Comparison of ENCODE assay signal across 9 cellular contexts in genomic region chr17:78140169-78141051, GRCh38. TPM values are rescaled to one million over a fixed set of nuclear protein-coding genes. Genes with fewer than 3 reads are reported as not detected.
DNase-seq lines count a peak whose midpoint lies in the region; ATAC-seq, FAIRE-seq and TF ChIP-seq lines count a peak whose summit lies in the region.
"Had no signal": no experiment of that assay in that cellular context is flagged by ENCODE, and none has a peak within 500 bp of the region (broad histone marks: within the 10 kb centered on the region; RNA-seq: fewer than 3 reads in every experiment).

No MANE protein-coding gene starts in this region.

- no peaks in the 10 kb centered on the region for H3K9me3 ChIP-seq in DND-41 (ENCODE audit: insufficient read depth, low read length, severe bottlenecking)
- H3K9me3 ChIP-seq in HUES48 (ENCODE audit: control insufficient read depth, insufficient read depth, low read length) = no peaks in the 10 kb centered on the region
- H3K9me3 ChIP-seq in pancreas = no peaks in the 10 kb centered on the region
- no peaks in the 10 kb centered on the region for H3K9me3 ChIP-seq in upper lobe of left lung

- H3K4me2 ChIP-seq in DND-41 (ENCODE audit: insufficient read depth, low read length) = no peak overlapping the region

- no peak overlapping the region for H2AFZ ChIP-seq in DND-41 (ENCODE audit: low read depth, low read length)

- H3K79me2 ChIP-seq in DND-41 (ENCODE audit: insufficient read depth, low read length) = no peaks in the 10 kb centered on the region

- FAIRE-seq in pancreas (lab: Jason Lieb, UNC) = no peak
- FAIRE-seq: colon had no signal

- peak in 1 of 4 donors; percentile 24 for TF ChIP-seq EP300 in upper lobe of left lung (IDR thresholded peaks at IDR 0.05)

- H3K4me3 ChIP-seq in DND-41 (ENCODE audit: low read depth in 1 of 2, low read length in 2 of 2) = no peak overlapping the region
- H3K4me3 ChIP-seq in HUES48 (ENCODE audit: low read depth, low read length) = peak overlapping the region; percentile 37
- no peak overlapping the region for H3K4me3 ChIP-seq in fibroblast of mammary gland (ENCODE audit: control insufficient read depth, low read depth, low read length)
- no peak overlapping the region for H3K4me3 ChIP-seq in pancreas
- H3K4me3 ChIP-seq in upper lobe of left lung = peak overlapping the region in 3 of 4 donors; percentile 23 to 32 (median 27)

- no peak overlapping the region for H3K9ac ChIP-seq in DND-41 (ENCODE audit: low read depth, low read length)
- no peak overlapping the region for H3K9ac ChIP-seq in HUES48 (ENCODE audit: low read depth, low read length)

- H3K27me3 ChIP-seq in DND-41 (ENCODE audit: insufficient read depth, low read length, poor library complexity) (no peaks in the 10 kb centered on the region), HUES48 (ENCODE audit: control insufficient read depth, insufficient read depth, low read length) (no peaks in the 10 kb centered on the region), pancreas (no peaks in the 10 kb centered on the region), upper lobe of left lung (no peaks in the 10 kb centered on the region)

- ATAC-seq in DND-41 (ENCODE audit: insufficient read depth, low read depth) (peak; percentile 71), GM21528 (IDR thresholded peaks at IDR 0.05; ENCODE audit: low FRiP score, unreplicated experiment) (peak; percentile 77), pancreas (peak; percentile 56 to 77 (median 72)), upper lobe of left lung (ENCODE audit: low FRiP score in 2 of 2) (peak; percentile 89 to 94)

- H3K4me1 ChIP-seq in DND-41 (ENCODE audit: insufficient read depth, low read length) (no peaks in the 10 kb centered on the region), HUES48 (ENCODE audit: control insufficient read depth, insufficient read depth, low read length) (no peaks in the 10 kb centered on the region), pancreas (peaks cover 19 to 40% (median 21%) of the 10 kb centered on the region in 3 donors), upper lobe of left lung (peaks cover 39 to 68% (median 52%) of the 10 kb centered on the region in 4 donors)

- TF ChIP-seq POLR2A in upper lobe of left lung (IDR thresholded peaks at IDR 0.05) = peak in 2 of 4 donors; percentile 57 to 89

- DNase-seq in DND-41 (peak; percentile 84), OCI-M2 (lab: John Stamatoyannopoulos, UW; ENCODE audit: unreplicated experiment) (peak; percentile 44), fibroblast of mammary gland (ENCODE audit: low read depth) (peak; percentile 73), pancreas (peak; percentile 89 to 98 (median 96)), upper lobe of left lung (peak; percentile 97 to 100)
- DNase-seq in activated CD8-positive, alpha-beta memory T cell treated with anti-CD3 and anti-CD28 coated beads, Interleukin-2, amount 50 U/mL, for 48 hours = peak; percentile 99

- no peak for TF ChIP-seq CTCF in DND-41 (IDR thresholded peaks at IDR 0.05; ENCODE audit: borderline replicate concordance, extremely low read depth, low read length, poor library complexity, severe bottlenecking)
- TF ChIP-seq CTCF in fibroblast of mammary gland (conservative IDR thresholded peaks at IDR 0.05; ENCODE audit: control insufficient read depth, insufficient read depth, low read depth, low read length) = no peak
- TF ChIP-seq CTCF in pancreas (IDR thresholded peaks at IDR 0.05) = no peak
- peak in 1 of 6 experiments; percentile 16 for TF ChIP-seq CTCF in upper lobe of left lung (IDR thresholded peaks at IDR 0.05)

- intact Hi-C loops in pancreas (cut with DNase I) = no loop called here

- H3K36me3 ChIP-seq in DND-41 (ENCODE audit: insufficient read depth, low read length) (peaks cover 12% of the 10 kb centered on the region), HUES48 (ENCODE audit: control insufficient read depth, insufficient read depth, low read length) (no peaks in the 10 kb centered on the region), pancreas (no peaks in the 10 kb centered on the region), upper lobe of left lung (no peaks in the 10 kb centered on the region)

- WGBS in pancreas, 2 donors = 22 to 30% methylated on average over 49 to 58 of the region's 58 CpGs
- 20 to 24% methylated on average over 32 to 41 of the region's 58 CpGs for WGBS in upper lobe of left lung, 2 donors

- H3K27ac ChIP-seq in DND-41 (ENCODE audit: low read length) (no peak overlapping the region), HUES48 (ENCODE audit: low read depth, low read length) (no peak overlapping the region), pancreas (peak overlapping the region in 1 of 4 donors; percentile 51), upper lobe of left lung (peak overlapping the region; percentile 67 to 81 (median 78))

- H4K20me1 ChIP-seq in DND-41 (ENCODE audit: insufficient read depth, low read length) = peaks cover 18% of the 10 kb centered on the region

RNA-seq across cellular contexts. Expression of gene C17orf99, which starts 5.8 kb away (rescaled TPM):
- not detected for total RNA-seq in pancreas
- polyA plus RNA-seq in pancreas = not detected
- total RNA-seq in upper lobe of left lung = 1 to 10 TPM in 1 of 6 donors, under 1 TPM in 2, not detected in 3; 0.46 to 1.1 (median 0.54) TPM

RNA-seq across cellular contexts. Expression of gene TMC8, which starts 9.8 kb away (rescaled TPM):
- total RNA-seq in pancreas = 1 to 10 TPM in 5 of 6 donors, under 1 TPM in 1; 0.51 to 6.0 (median 2.2) TPM
- 1 to 10 TPM; 1.5 to 2.9 TPM for polyA plus RNA-seq in pancreas
- total RNA-seq in upper lobe of left lung = 10 to 100 TPM; 10.8 to 65.0 (median 33.8) TPM

RNA-seq across cellular contexts. Expression of gene TMC6, which starts 11.9 kb away (rescaled TPM):
- total RNA-seq in pancreas (10 to 100 TPM; 15.6 to 49.9 (median 21.7) TPM), upper lobe of left lung (100 to 1,000 TPM in 5 of 6 donors, 10 to 100 TPM in 1; 51.4 to 216 (median 195) TPM)
- polyA plus RNA-seq in pancreas = 10 to 100 TPM; 39.5 to 61.2 TPM

RNA-seq across cellular contexts. Expression of gene SYNGR2, which starts 28.0 kb away (rescaled TPM):
- total RNA-seq in pancreas = 10 to 100 TPM; 52.3 to 93.8 (median 83.8) TPM
- polyA plus RNA-seq in pancreas = 10 to 100 TPM; 89.1 to 94.2 TPM
- 100 to 1,000 TPM; 110 to 265 (median 179) TPM for total RNA-seq in upper lobe of left lung

RNA-seq across cellular contexts. Expression of gene TK1, which starts 46.4 kb away (rescaled TPM):
- 1 to 10 TPM; 1.3 to 4.2 (median 3.2) TPM for total RNA-seq in pancreas
- polyA plus RNA-seq in pancreas = 1 to 10 TPM; 1.2 to 2.2 TPM
- total RNA-seq in upper lobe of left lung = 10 to 100 TPM in 3 of 6 donors, 1 to 10 TPM in 3; 2.8 to 16.0 (median 9.0) TPM

Comparison
In these comparisons a context has a peak if more than half of its experiments do, and no peak if none do; other contexts are left out.
1. DNase-seq: peak in every context shown above with its lines; median percentile 99 in activated CD8-positive, alpha-beta memory T cell treated with anti-CD3 and anti-CD28 coated beads, Interleukin-2, amount 50 U/mL, for 48 hours; 98 in upper lobe of left lung; 96 in pancreas; 84 in DND-41; 73 in fibroblast of mammary gland; 44 in OCI-M2.
2. H3K27ac ChIP-seq: peak in upper lobe of left lung (4 of 4); none in DND-41 (single experiment) and HUES48 (single experiment).
3. H3K4me3 ChIP-seq: peak in HUES48 (single experiment) and upper lobe of left lung (3 of 4); none in DND-41 (0 of 2), fibroblast of mammary gland (single experiment) and pancreas (0 of 4).
4. Peak in every context shown above with its lines, with median percentiles within 50 percentile points of each other: ATAC-seq.